23 cellular contexts compared by ENCODE assay signal in genomic region chr6:149223934-149224333, GRCh38.
DNase-seq lines count a peak whose midpoint lies in the region; ATAC-seq and TF ChIP-seq lines count a peak whose summit lies in the region.
"Had no signal": no experiment of that assay in that cellular context is flagged by ENCODE, and none has a peak within 500 bp of the region (broad histone marks: within the 10 kb centered on the region; RNA-seq: fewer than 3 reads in every experiment).

No MANE protein-coding gene starts in this region.

- H3K27ac Mint-ChIP-seq in type B pancreatic cell (peak overlapping the region; percentile 3), nephron progenitor cell (no peak overlapping the region)
- H3K27ac Mint-ChIP-seq: activated CD8-positive, alpha-beta T cell treated with anti-CD3 and anti-CD28 coated beads for 36 hours; H9 had no signal

- H3K27me3 Mint-ChIP-seq in type B pancreatic cell (peaks cover 3% of the 10 kb centered on the region), nephron progenitor cell (ENCODE audit: low read depth, poor library complexity) (no peaks in the 10 kb centered on the region)
- H3K27me3 Mint-ChIP-seq: activated CD8-positive, alpha-beta T cell treated with anti-CD3 and anti-CD28 coated beads for 36 hours; activated naive CD8-positive, alpha-beta T cell treated with anti-CD3 and anti-CD28 coated beads, Interleukin-2, amount 50 U/mL, for 24 hours had no signal

- H4K20me1 ChIP-seq in mammary epithelial cell (ENCODE audit: insufficient read depth, low read length), result no peaks in the 10 kb centered on the region
- H4K20me1 ChIP-seq: BLaER1 had no signal

- in situ Hi-C loops in mammary epithelial cell (cut with MboI; ENCODE audit: low sequenced_read_pairs in 2 of 2), result no loop called here

- H3K9me3 ChIP-seq in breast epithelium (no peaks in the 10 kb centered on the region), mammary epithelial cell (replicated peaks; ENCODE audit: insufficient read depth, low read length) (no peaks in the 10 kb centered on the region)
- H3K9me3 ChIP-seq: esophagus squamous epithelium, tibial nerve had no signal

- no TSS peak for BruUV-seq in mammary epithelial cell (replicated peaks; lab: Mats Ljungman, UMichigan)

- H3K27me3 ChIP-seq in breast epithelium, result no peaks in the 10 kb centered on the region
- H3K27me3 ChIP-seq in mammary epithelial cell (ENCODE audit: insufficient read depth, low read length), result no peaks in the 10 kb centered on the region
- H3K27me3 ChIP-seq: BLaER1, esophagus squamous epithelium, tibial nerve had no signal

- no peak overlapping the region for H2AFZ ChIP-seq in mammary epithelial cell (ENCODE audit: low read depth, low read length)

- no peak overlapping the region for H3K4me2 ChIP-seq in mammary epithelial cell (ENCODE audit: insufficient read depth, low read depth, low read length)
- H3K4me2 ChIP-seq: BLaER1 had no signal

- DNase-seq in breast epithelium (ENCODE audit: low spot score in 2 of 2) (no peak), mammary epithelial cell (no peak), NCI-H748 (lab: John Stamatoyannopoulos, UW; ENCODE audit: unreplicated experiment) (peak; percentile 46), left colon (no peak), type B pancreatic cell (ENCODE audit: extremely low spot score, unreplicated experiment) (no peak), DMS79 treated with DMSO at 0.1 percent for 48 hours (lab: John Stamatoyannopoulos, UW) (no peak), nephron progenitor cell (no peak)
- DNase-seq: activated CD8-positive, alpha-beta T cell treated with anti-CD3 and anti-CD28 coated beads for 36 hours; activated effector memory CD4-positive, alpha-beta T cell treated with anti-CD3 and anti-CD28 coated beads, Interleukin-2, amount 50 U/mL, for 16 hours; activated naive CD8-positive, alpha-beta T cell treated with anti-CD3 and anti-CD28 coated beads, Interleukin-2, amount 50 U/mL, for 24 hours; cerebellar nuclear complex; DMS79; esophagus squamous epithelium; GF-D8; H9; NCI-H1436; NCI-H2107; NCI-H526; nucleus accumbens; stimulated activated CD4-positive, alpha-beta T cell treated with anti-CD3 and anti-CD28 coated beads, Interleukin-2, amount 100 ng/mL, for 24 hours had no signal

- H3K36me3 ChIP-seq in breast epithelium, result no peaks in the 10 kb centered on the region
- no peaks in the 10 kb centered on the region for H3K36me3 ChIP-seq in mammary epithelial cell (ENCODE audit: insufficient read depth, low read length)
- H3K36me3 ChIP-seq: BLaER1, esophagus squamous epithelium, tibial nerve had no signal

- 26% methylated on average over 2 of the region's 2 CpGs for WGBS in mammary epithelial cell (ENCODE audit: low coverage, missing lambda C conversion rate)

- no peak for TF ChIP-seq POLR2A in breast epithelium (IDR thresholded peaks at IDR 0.05)

- intact Hi-C loops in breast epithelium (cut with DNase I; ENCODE audit: low total_unique reads) (no loop called here), mammary epithelial cell (cut with micrococcal nuclease) (no loop called here), left colon (cut with DNase I, micrococcal nuclease) (no loop called here)

- CTCF ChIA-PET in mammary epithelial cell (lab: Charles Lee; ENCODE audit: low non-redundant PET), result no interaction called here

- peak overlapping the region; percentile 67 to 73 for H3K27ac ChIP-seq in breast epithelium
- no peak overlapping the region for H3K27ac ChIP-seq in mammary epithelial cell (ENCODE audit: insufficient read depth, low read depth, low read length)
- H3K27ac ChIP-seq: BLaER1, esophagus squamous epithelium, skin epidermis had no signal

- peak; percentile 77 for ATAC-seq in left colon
- ATAC-seq: activated CD8-positive, alpha-beta T cell treated with anti-CD3 and anti-CD28 coated beads for 36 hours; activated naive CD8-positive, alpha-beta T cell treated with anti-CD3 and anti-CD28 coated beads, Interleukin-2, amount 50 U/mL, for 24 hours had no signal

- H3K9ac ChIP-seq in mammary epithelial cell (ENCODE audit: insufficient read depth, low read length), result no peak overlapping the region
- H3K9ac ChIP-seq: BLaER1 had no signal

- dilution Hi-C loops in mammary epithelial cell (cut with HindIII; ENCODE audit: low sequenced_read_pairs), result no loop called here

- H3K4me3 Mint-ChIP-seq in type B pancreatic cell, result no peak overlapping the region
- H3K4me3 Mint-ChIP-seq in nephron progenitor cell, result no peak overlapping the region
- H3K4me3 Mint-ChIP-seq: activated CD8-positive, alpha-beta T cell treated with anti-CD3 and anti-CD28 coated beads for 36 hours; activated naive CD8-positive, alpha-beta T cell treated with anti-CD3 and anti-CD28 coated beads, Interleukin-2, amount 50 U/mL, for 24 hours; H9 had no signal

- H3K4me3 ChIP-seq in breast epithelium, result peak overlapping the region in 1 of 3 donors; percentile 2
- no peak overlapping the region for H3K4me3 ChIP-seq in mammary epithelial cell (replicated peaks in 1 of 3; ENCODE audit: insufficient read depth in 1 of 3, low read depth in 2 of 3, low read length in 3 of 3)
- H3K4me3 ChIP-seq: BLaER1, esophagus squamous epithelium, skin epidermis, tibial nerve had no signal

- H3K79me2 ChIP-seq in mammary epithelial cell (ENCODE audit: insufficient read depth, low read length), result no peaks in the 10 kb centered on the region

- H3K9me3 Mint-ChIP-seq in type B pancreatic cell, result no peaks in the 10 kb centered on the region
- no peaks in the 10 kb centered on the region for H3K9me3 Mint-ChIP-seq in nephron progenitor cell
- H3K9me3 Mint-ChIP-seq: activated CD8-positive, alpha-beta T cell treated with anti-CD3 and anti-CD28 coated beads for 36 hours; activated naive CD8-positive, alpha-beta T cell treated with anti-CD3 and anti-CD28 coated beads, Interleukin-2, amount 50 U/mL, for 24 hours; H9 had no signal

- TF ChIP-seq CTCF in breast epithelium (IDR thresholded peaks at IDR 0.05) (no peak), mammary epithelial cell (conservative IDR thresholded peaks at IDR 0.05 in 1 of 2, IDR thresholded peaks at IDR 0.05 in 1 of 2; ENCODE audit: extremely low read depth in 1 of 2, insufficient read depth in 1 of 2, low read depth in 1 of 2, low read length in 2 of 2) (no peak), type B pancreatic cell (conservative IDR thresholded peaks at IDR 0.05) (no peak), nephron progenitor cell (IDR thresholded peaks at IDR 0.05) (no peak)

- H3K4me1 Mint-ChIP-seq in type B pancreatic cell (ENCODE audit: unreplicated experiment) (peaks cover 36% of the 10 kb centered on the region), nephron progenitor cell (peaks cover 51% of the 10 kb centered on the region)

- no peaks in the 10 kb centered on the region for H3K4me1 ChIP-seq in breast epithelium
- no peaks in the 10 kb centered on the region for H3K4me1 ChIP-seq in mammary epithelial cell (ENCODE audit: insufficient read depth, low read length)

- H3K36me3 Mint-ChIP-seq in type B pancreatic cell (no peaks in the 10 kb centered on the region), nephron progenitor cell (ENCODE audit: low read depth) (no peaks in the 10 kb centered on the region)
